Comparison of ENCODE assay signal across 8 cellular contexts in the genomic region with DNA sequence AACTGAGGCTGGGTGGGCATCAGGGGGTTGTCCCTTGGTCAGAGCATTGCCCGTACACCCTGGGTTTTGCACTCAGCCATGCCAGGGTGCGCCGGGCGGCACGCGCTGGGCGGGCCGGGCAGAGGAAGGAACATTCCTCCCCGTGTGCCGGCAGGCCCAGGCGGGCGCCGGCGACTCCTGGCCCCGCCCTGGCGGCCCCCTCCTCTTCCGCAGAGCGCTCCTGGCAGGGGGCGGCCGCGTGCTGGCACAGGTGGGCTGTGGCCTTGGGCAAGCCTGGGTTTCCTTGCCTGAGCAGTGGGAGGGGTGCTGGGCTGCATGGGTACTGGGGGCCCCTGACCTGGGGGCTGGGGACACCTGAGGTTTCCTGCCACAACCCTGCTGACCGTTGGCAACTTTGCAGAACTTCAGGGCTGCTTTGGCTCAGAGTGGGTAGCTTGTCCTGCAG. TPM values are rescaled to one million over a fixed set of nuclear protein-coding genes. Genes with fewer than 3 reads are reported as not detected.
A peak's percentile ranks its signal among the peaks of the same experiment; 100 is the strongest.
DNase-seq lines count a peak whose midpoint lies in the region; ATAC-seq and TF ChIP-seq lines count a peak whose summit lies in the region.

No MANE protein-coding gene starts in this region.

- TF ChIP-seq CTCF in spleen (IDR thresholded peaks at IDR 0.05 in 8 of 11, conservative IDR thresholded peaks at IDR 0.05 in 3 of 11) = no peak

- H3K9me3 ChIP-seq in right cardiac atrium (ENCODE audit: control insufficient read depth, low read length) (no peaks in the 10 kb centered on the region), spleen (no peaks in the 10 kb centered on the region)

- no peaks in the 10 kb centered on the region for H3K27me3 ChIP-seq in right cardiac atrium (ENCODE audit: control insufficient read depth, insufficient read depth)
- peaks cover 0 to 29% (median 0%) of the 10 kb centered on the region in 7 donors for H3K27me3 ChIP-seq in spleen (replicated peaks in 1 of 7)

- TF ChIP-seq POLR2A in spleen (IDR thresholded peaks at IDR 0.05) = no peak

- peaks cover 0 to 41% (median 23%) of the 10 kb centered on the region in 6 donors for H3K36me3 ChIP-seq in spleen

- H3K4me1 ChIP-seq in right cardiac atrium (ENCODE audit: control insufficient read depth, insufficient read depth, low read length) = peaks cover 6% of the 10 kb centered on the region
- peaks cover 70 to 94% (median 93%) of the 10 kb centered on the region in 6 donors for H3K4me1 ChIP-seq in spleen

- DNase-seq in NCI-H1436 (lab: John Stamatoyannopoulos, UW) = peak; percentile 29
- no peak for DNase-seq in NCI-H1436 treated with DMSO at 0.1 percent for 48 hours (lab: John Stamatoyannopoulos, UW)
- DNase-seq in RPMI8226 = peak; percentile 46
- peak in 2 of 3 donors; percentile 31 to 71 for DNase-seq in right cardiac atrium
- peak; percentile 86 for DNase-seq in spleen
- DNase-seq in MV-4-11 (lab: John Stamatoyannopoulos, UW) = no peak
- DNase-seq in stimulated activated CD4-positive, alpha-beta T cell treated with anti-CD3 and anti-CD28 coated beads, Interleukin-2, amount 100 ng/mL, for 48 hours = no peak

- 27% methylated on average over 22 of the region's 22 CpGs for WGBS in right cardiac atrium
- 0 to 31% (median 11%) methylated on average over 1 to 22 of the region's 22 CpGs; no CpG with 5 or more reads in 1 of the 5 donors for WGBS in spleen, 5 donors

- H3K27ac ChIP-seq in right cardiac atrium (ENCODE audit: low read length) = peak overlapping the region; percentile 66
- H3K27ac ChIP-seq in spleen = peak overlapping the region; percentile 43 to 96 (median 60)

- H3K4me3 ChIP-seq in right cardiac atrium (ENCODE audit: low read length) = peak overlapping the region; percentile 3
- peak overlapping the region in 6 of 8 donors; percentile 23 to 89 (median 70) for H3K4me3 ChIP-seq in spleen

- ATAC-seq in right cardiac atrium (peak in 1 of 2 donors; percentile 4), HG03378 (IDR thresholded peaks at IDR 0.05; ENCODE audit: unreplicated experiment) (no peak)

- intact Hi-C loops in right cardiac atrium (cut with DNase I) (no loop called here), spleen (cut with DNase I; ENCODE audit: low total_unique reads) (no loop called here)

RNA-seq across cellular contexts. Expression of gene LFNG, which starts 3.9 kb away (rescaled TPM):
- 1 to 10 TPM; 3.6 to 6.6 (median 4.8) TPM for total RNA-seq in right cardiac atrium
- polyA plus RNA-seq in right cardiac atrium = 6.0 TPM
- total RNA-seq in spleen = 10 to 100 TPM; 33.3 to 47.4 (median 42.3) TPM
- polyA plus RNA-seq in spleen = 10 to 100 TPM; 21.2 to 22.4 (median 21.6) TPM

RNA-seq across cellular contexts. Expression of gene BRAT1, which starts 31.8 kb away (rescaled TPM):
- total RNA-seq in right cardiac atrium (10 to 100 TPM; 15.4 to 19.0 (median 16.1) TPM), spleen (10 to 100 TPM; 25.3 to 37.3 (median 32.2) TPM)
- polyA plus RNA-seq in right cardiac atrium (16.9 TPM), spleen (10 to 100 TPM; 26.6 to 50.9 (median 48.9) TPM)

RNA-seq across cellular contexts. Expression of gene IQCE, which starts 35.3 kb away (rescaled TPM):
- total RNA-seq in right cardiac atrium = 10 to 100 TPM; 10.6 to 16.0 (median 15.2) TPM
- 7.9 TPM for polyA plus RNA-seq in right cardiac atrium
- 10 to 100 TPM in 6 of 7 donors, 1 to 10 TPM in 1; 7.1 to 17.1 (median 13.2) TPM for total RNA-seq in spleen
- 1 to 10 TPM; 1.2 to 4.4 (median 2.2) TPM for polyA plus RNA-seq in spleen

RNA-seq across cellular contexts. Expression of gene GRIFIN, which starts 47.3 kb away (rescaled TPM):
- total RNA-seq in right cardiac atrium (not detected), spleen (not detected)
- polyA plus RNA-seq in right cardiac atrium (not detected), spleen (not detected)

Comparison
In these comparisons a context has a peak if more than half of its experiments do, and no peak if none do; other contexts are left out.
1. DNase-seq: peak in NCI-H1436 (single experiment), RPMI8226 (single experiment), right cardiac atrium (2 of 3) and spleen (single experiment); none in NCI-H1436 treated with DMSO at 0.1 percent for 48 hours (single experiment), MV-4-11 (single experiment) and stimulated activated CD4-positive, alpha-beta T cell treated with anti-CD3 and anti-CD28 coated beads, Interleukin-2, amount 100 ng/mL, for 48 hours (0 of 2).
2. RNA of gene LFNG, which starts 3.9 kb away (total RNA-seq): 33.3 to 47.4 TPM in spleen; 3.6 to 6.6 TPM in right cardiac atrium; every median in the first group is over 4 times any median in the second.